Comparison of ENCODE assay signal across 9 cellular contexts in genomic region chr7:46603780-46604725, GRCh38.
DNase-seq lines count a peak whose midpoint lies in the region; ATAC-seq and TF ChIP-seq lines count a peak whose summit lies in the region.
"Had no signal": no experiment of that assay in that cellular context is flagged by ENCODE, and none has a peak within 500 bp of the region (broad histone marks: within the 10 kb centered on the region; RNA-seq: fewer than 3 reads in every experiment).

No MANE protein-coding gene starts in this region.

- DNase-seq in SK-N-SH (peak; percentile 10), fibroblast of pulmonary artery (ENCODE audit: low read depth) (peak; percentile 89), tibial nerve (ENCODE audit: low spot score in 2 of 2) (peak; percentile 88 to 91), WTC11 (ENCODE audit: low spot score) (no peak), SIG-M5 (lab: John Stamatoyannopoulos, UW) (no peak), NCI-H510A treated with DMSO at 0.1 percent for 48 hours (lab: John Stamatoyannopoulos, UW) (no peak), cerebellar nuclear complex (lab: John Stamatoyannopoulos, UW) (no peak)
- DNase-seq: MG63 had no signal

- H3K27ac ChIP-seq in SK-N-SH (ENCODE audit: low read depth in 2 of 2, low read length in 1 of 2): peak overlapping the region; percentile 1 to 39; a peak in 3 of 4 replicates
- H3K27ac ChIP-seq in muscle layer of colon (ENCODE audit: low read depth, low read length): peak overlapping the region; percentile 61
- H3K27ac ChIP-seq in tibial nerve: peak overlapping the region in 3 of 4 donors; percentile 51 to 83 (median 82)

- no peaks in the 10 kb centered on the region for H3K79me2 ChIP-seq in SK-N-SH (ENCODE audit: insufficient read depth)

- H3K36me3 ChIP-seq in SK-N-SH (replicated peaks in 1 of 2; ENCODE audit: control insufficient read depth in 1 of 2, insufficient read depth in 2 of 2, low read length in 1 of 2) (no peaks in the 10 kb centered on the region), muscle layer of colon (ENCODE audit: insufficient read depth, low read length) (no peaks in the 10 kb centered on the region), tibial nerve (no peaks in the 10 kb centered on the region)
- H3K36me3 ChIP-seq: MG63 had no signal

- TF ChIP-seq RAD21 in SK-N-SH (IDR thresholded peaks at IDR 0.05; ENCODE audit: low read length): no peak

- CTCF ChIA-PET in SK-N-SH (lab: Yijun Ruan, JAX): interaction anchor here (0.7 to 1.1 kb wide), 3 partner anchors 11 to 484 kb away, joined by 3 read pairs; no protein-coding TSS in a partner anchor
- CTCF ChIA-PET in WTC11 (lab: Charles Lee): no interaction called here

- no peaks in the 10 kb centered on the region for H3K4me1 Mint-ChIP-seq in WTC11

- peak overlapping the region; percentile 2; the same call in 1 of the 2 replicates for H3K4me2 ChIP-seq in SK-N-SH

- no peak overlapping the region for H3K4me3 Mint-ChIP-seq in WTC11

- H3K9ac ChIP-seq in SK-N-SH (no peak overlapping the region), muscle layer of colon (ENCODE audit: low read length) (no peak overlapping the region)

- H3K36me3 Mint-ChIP-seq in WTC11: no peaks in the 10 kb centered on the region

- peaks cover 6 to 9% of the 10 kb centered on the region in 2 experiments; a peak in 2 of 4 replicates for H3K4me1 ChIP-seq in SK-N-SH (ENCODE audit: control insufficient read depth in 1 of 2, insufficient read depth in 2 of 2, low read depth in 1 of 2, low read length in 1 of 2)
- H3K4me1 ChIP-seq in muscle layer of colon (ENCODE audit: insufficient read depth, low read length): peaks cover 24% of the 10 kb centered on the region
- peaks cover 0 to 25% (median 4%) of the 10 kb centered on the region in 4 donors for H3K4me1 ChIP-seq in tibial nerve

- H3K27me3 ChIP-seq in SK-N-SH (ENCODE audit: insufficient read depth): no peaks in the 10 kb centered on the region
- H3K27me3 ChIP-seq in muscle layer of colon (ENCODE audit: control insufficient read depth in 1 of 2, insufficient read depth in 2 of 2, low read length in 2 of 2): no peaks in the 10 kb centered on the region
- no peaks in the 10 kb centered on the region for H3K27me3 ChIP-seq in tibial nerve
- H3K27me3 ChIP-seq: MG63 had no signal

- no peaks in the 10 kb centered on the region for H3F3A ChIP-seq in SK-N-SH (replicated peaks; ENCODE audit: insufficient read depth)

- no peak for TF ChIP-seq POLR2A in tibial nerve (IDR thresholded peaks at IDR 0.05)

- ATAC-seq in WTC11: no peak

- TF ChIP-seq EP300 in SK-N-SH (IDR thresholded peaks at IDR 0.05; ENCODE audit: borderline replicate concordance in 1 of 2, low read depth in 1 of 2, low read length in 1 of 2) (no peak), tibial nerve (IDR thresholded peaks at IDR 0.05) (peak; percentile 79 to 97)

- H3K4me3 ChIP-seq in SK-N-SH (ENCODE audit: low read depth in 2 of 2, low read length in 1 of 2) (no peak overlapping the region), fibroblast of pulmonary artery (replicated peaks; ENCODE audit: low read depth, low read length) (no peak overlapping the region), muscle layer of colon (ENCODE audit: low read depth in 1 of 2, low read length in 2 of 2) (no peak overlapping the region), tibial nerve (no peak overlapping the region)
- H3K4me3 ChIP-seq: MG63 had no signal

- no peak for TF ChIP-seq CTCF in SK-N-SH (IDR thresholded peaks at IDR 0.05)
- no peak for TF ChIP-seq CTCF in fibroblast of pulmonary artery (IDR thresholded peaks at IDR 0.05; ENCODE audit: low read length, missing control alignments)
- TF ChIP-seq CTCF in tibial nerve (IDR thresholded peaks at IDR 0.05): no peak
- TF ChIP-seq CTCF in WTC11 (IDR thresholded peaks at IDR 0.05): no peak

- H3K9me3 ChIP-seq in SK-N-SH (no peaks in the 10 kb centered on the region), muscle layer of colon (ENCODE audit: low read length) (no peaks in the 10 kb centered on the region), tibial nerve (no peaks in the 10 kb centered on the region)
- H3K9me3 ChIP-seq: MG63 had no signal

- no peak overlapping the region for H3K27ac Mint-ChIP-seq in WTC11

- H2AFZ ChIP-seq in SK-N-SH (ENCODE audit: low read depth): peak overlapping the region; percentile 18

- no peaks in the 10 kb centered on the region for H3K9me3 Mint-ChIP-seq in WTC11

- WGBS in SK-N-SH (ENCODE audit: low lambda C conversion rate): 76% methylated on average over 14 of the region's 14 CpGs
- 49 to 62% methylated on average over 14 of the region's 14 CpGs for WGBS in tibial nerve, 2 donors

- no peaks in the 10 kb centered on the region for H4K20me1 ChIP-seq in SK-N-SH (ENCODE audit: insufficient read depth)

- no peaks in the 10 kb centered on the region; the same call in 1 of the 2 replicates for H3K27me3 Mint-ChIP-seq in WTC11 (ENCODE audit: low read depth)

- POLR2A ChIA-PET in SK-N-SH (lab: Yijun Ruan, JAX) (no interaction called here), WTC11 (lab: Charles Lee) (no interaction called here)

- H3K9me2 ChIP-seq in SK-N-SH: no peaks in the 10 kb centered on the region

TF ChIP-seq in SK-N-SH, 30 proteins besides CTCF, POLR2A, EP300 and RAD21 (continues in another document):
- TF ChIP-seq RFX5 (IDR thresholded peaks at IDR 0.05; ENCODE audit: low read length) (no peak), MXI1 (IDR thresholded peaks at IDR 0.05; ENCODE audit: low read depth, low read length) (no peak), RCOR1 (IDR thresholded peaks at IDR 0.05; ENCODE audit: low read length) (no peak), USF1 (IDR thresholded peaks at IDR 0.05; ENCODE audit: borderline replicate concordance, low read depth) (no peak), FOXJ3 (CRISPR knock-in tag; IDR thresholded peaks at IDR 0.05) (no peak), TAF1 (IDR thresholded peaks at IDR 0.05; ENCODE audit: borderline replicate concordance, low read depth, low read length) (no peak), FOXM1 (IDR thresholded peaks at IDR 0.05; ENCODE audit: low read depth) (no peak)
- TF ChIP-seq, protein P1, sequence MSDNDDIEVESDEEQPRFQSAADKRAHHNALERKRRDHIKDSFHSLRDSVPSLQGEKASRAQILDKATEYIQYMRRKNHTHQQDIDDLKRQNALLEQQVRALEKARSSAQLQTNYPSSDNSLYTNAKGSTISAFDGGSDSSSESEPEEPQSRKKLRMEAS (IDR thresholded peaks at IDR 0.05; ENCODE audit: low read depth): no peak

TF ChIP-seq in WTC11, 78 proteins besides CTCF, POLR2A, EP300 and RAD21 (continues in another document):
- TF ChIP-seq ESRRA (CRISPR knock-in tag; IDR thresholded peaks at IDR 0.05; ENCODE audit: borderline replicate concordance) (no peak), NFYB (CRISPR knock-in tag; conservative IDR thresholded peaks at IDR 0.05; ENCODE audit: low read depth) (no peak), ATF6 (CRISPR knock-in tag; IDR thresholded peaks at IDR 0.05) (no peak), E2F5 (CRISPR knock-in tag; IDR thresholded peaks at IDR 0.05) (no peak), CREM (CRISPR knock-in tag; IDR thresholded peaks at IDR 0.05) (no peak)
- TF ChIP-seq, protein P2, sequence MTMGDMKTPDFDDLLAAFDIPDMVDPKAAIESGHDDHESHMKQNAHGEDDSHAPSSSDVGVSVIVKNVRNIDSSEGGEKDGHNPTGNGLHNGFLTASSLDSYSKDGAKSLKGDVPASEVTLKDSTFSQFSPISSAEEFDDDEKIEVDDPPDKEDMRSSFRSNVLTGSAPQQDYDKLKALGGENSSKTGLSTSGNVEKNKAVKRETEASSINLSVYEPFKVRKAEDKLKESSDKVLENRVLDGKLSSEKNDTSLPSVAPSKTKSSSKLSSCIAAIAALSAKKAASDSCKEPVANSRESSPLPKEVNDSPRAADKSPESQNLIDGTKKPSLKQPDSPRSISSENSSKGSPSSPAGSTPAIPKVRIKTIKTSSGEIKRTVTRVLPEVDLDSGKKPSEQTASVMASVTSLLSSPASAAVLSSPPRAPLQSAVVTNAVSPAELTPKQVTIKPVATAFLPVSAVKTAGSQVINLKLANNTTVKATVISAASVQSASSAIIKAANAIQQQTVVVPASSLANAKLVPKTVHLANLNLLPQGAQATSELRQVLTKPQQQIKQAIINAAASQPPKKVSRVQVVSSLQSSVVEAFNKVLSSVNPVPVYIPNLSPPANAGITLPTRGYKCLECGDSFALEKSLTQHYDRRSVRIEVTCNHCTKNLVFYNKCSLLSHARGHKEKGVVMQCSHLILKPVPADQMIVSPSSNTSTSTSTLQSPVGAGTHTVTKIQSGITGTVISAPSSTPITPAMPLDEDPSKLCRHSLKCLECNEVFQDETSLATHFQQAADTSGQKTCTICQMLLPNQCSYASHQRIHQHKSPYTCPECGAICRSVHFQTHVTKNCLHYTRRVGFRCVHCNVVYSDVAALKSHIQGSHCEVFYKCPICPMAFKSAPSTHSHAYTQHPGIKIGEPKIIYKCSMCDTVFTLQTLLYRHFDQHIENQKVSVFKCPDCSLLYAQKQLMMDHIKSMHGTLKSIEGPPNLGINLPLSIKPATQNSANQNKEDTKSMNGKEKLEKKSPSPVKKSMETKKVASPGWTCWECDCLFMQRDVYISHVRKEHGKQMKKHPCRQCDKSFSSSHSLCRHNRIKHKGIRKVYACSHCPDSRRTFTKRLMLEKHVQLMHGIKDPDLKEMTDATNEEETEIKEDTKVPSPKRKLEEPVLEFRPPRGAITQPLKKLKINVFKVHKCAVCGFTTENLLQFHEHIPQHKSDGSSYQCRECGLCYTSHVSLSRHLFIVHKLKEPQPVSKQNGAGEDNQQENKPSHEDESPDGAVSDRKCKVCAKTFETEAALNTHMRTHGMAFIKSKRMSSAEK (CRISPR knock-in tag; IDR thresholded peaks at IDR 0.05; ENCODE audit: borderline replicate concordance): no peak

Comparison
In these comparisons a context has a peak if more than half of its experiments do, and no peak if none do; other contexts are left out.
1. DNase-seq: peak in SK-N-SH (single experiment), fibroblast of pulmonary artery (single experiment) and tibial nerve (2 of 2); none in WTC11 (single experiment), SIG-M5 (single experiment), NCI-H510A treated with DMSO at 0.1 percent for 48 hours (single experiment) and cerebellar nuclear complex (0 of 2).
2. H3K27ac ChIP-seq: peak in every context shown above with its lines; median percentile 82 in tibial nerve; 61 in muscle layer of colon; 20 in SK-N-SH.